In the genomic region with DNA sequence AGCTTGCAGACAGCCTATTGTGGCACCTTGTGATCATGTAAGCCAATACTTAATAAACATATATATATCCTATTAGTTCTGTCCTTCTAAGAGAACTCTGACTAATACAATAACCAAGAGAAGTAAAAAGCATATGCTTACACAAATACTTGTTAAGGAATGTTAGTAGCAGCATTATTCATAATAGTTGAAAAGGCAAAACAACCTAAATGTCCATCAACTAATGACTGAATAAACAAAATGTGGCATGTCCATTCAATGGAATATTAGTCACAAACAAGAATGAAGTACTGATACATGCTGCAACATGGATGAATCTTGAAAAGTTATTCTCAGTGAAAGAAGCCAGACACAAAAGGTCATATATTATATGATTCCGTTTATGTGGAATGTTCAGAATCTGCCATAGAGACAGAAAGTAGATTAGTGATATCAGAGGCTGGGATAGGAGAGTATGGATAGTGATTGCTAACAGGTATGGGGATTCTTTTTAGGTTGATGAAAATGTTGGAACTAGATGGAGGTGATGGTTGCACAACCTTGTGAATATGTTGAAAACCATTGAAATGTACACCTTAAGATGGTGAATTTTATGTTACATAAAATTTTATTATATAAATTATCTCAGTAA, we compare ENCODE assay signal across 1 cellular context.
TF ChIP-seq lines count a peak whose summit lies in the region.

No MANE protein-coding gene starts in this region.

TF ChIP-seq in SK-N-SH, 30 proteins besides CTCF, POLR2A, EP300 and RAD21 (continued from another document):
- no peak for TF ChIP-seq TAF1 (IDR thresholded peaks at IDR 0.05; ENCODE audit: borderline replicate concordance, low read depth, low read length)
- no peak for TF ChIP-seq SIN3A (IDR thresholded peaks at IDR 0.05; ENCODE audit: borderline replicate concordance, low read depth, low read length)
- no peak for TF ChIP-seq FOXJ3 (CRISPR knock-in tag; IDR thresholded peaks at IDR 0.05)
- TF ChIP-seq, protein P1, sequence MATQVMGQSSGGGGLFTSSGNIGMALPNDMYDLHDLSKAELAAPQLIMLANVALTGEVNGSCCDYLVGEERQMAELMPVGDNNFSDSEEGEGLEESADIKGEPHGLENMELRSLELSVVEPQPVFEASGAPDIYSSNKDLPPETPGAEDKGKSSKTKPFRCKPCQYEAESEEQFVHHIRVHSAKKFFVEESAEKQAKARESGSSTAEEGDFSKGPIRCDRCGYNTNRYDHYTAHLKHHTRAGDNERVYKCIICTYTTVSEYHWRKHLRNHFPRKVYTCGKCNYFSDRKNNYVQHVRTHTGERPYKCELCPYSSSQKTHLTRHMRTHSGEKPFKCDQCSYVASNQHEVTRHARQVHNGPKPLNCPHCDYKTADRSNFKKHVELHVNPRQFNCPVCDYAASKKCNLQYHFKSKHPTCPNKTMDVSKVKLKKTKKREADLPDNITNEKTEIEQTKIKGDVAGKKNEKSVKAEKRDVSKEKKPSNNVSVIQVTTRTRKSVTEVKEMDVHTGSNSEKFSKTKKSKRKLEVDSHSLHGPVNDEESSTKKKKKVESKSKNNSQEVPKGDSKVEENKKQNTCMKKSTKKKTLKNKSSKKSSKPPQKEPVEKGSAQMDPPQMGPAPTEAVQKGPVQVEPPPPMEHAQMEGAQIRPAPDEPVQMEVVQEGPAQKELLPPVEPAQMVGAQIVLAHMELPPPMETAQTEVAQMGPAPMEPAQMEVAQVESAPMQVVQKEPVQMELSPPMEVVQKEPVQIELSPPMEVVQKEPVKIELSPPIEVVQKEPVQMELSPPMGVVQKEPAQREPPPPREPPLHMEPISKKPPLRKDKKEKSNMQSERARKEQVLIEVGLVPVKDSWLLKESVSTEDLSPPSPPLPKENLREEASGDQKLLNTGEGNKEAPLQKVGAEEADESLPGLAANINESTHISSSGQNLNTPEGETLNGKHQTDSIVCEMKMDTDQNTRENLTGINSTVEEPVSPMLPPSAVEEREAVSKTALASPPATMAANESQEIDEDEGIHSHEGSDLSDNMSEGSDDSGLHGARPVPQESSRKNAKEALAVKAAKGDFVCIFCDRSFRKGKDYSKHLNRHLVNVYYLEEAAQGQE (IDR thresholded peaks at IDR 0.05; ENCODE audit: low read depth, low read length) = no peak
- no peak for TF ChIP-seq FOXM1 (IDR thresholded peaks at IDR 0.05; ENCODE audit: low read depth)
